In the genomic region with DNA sequence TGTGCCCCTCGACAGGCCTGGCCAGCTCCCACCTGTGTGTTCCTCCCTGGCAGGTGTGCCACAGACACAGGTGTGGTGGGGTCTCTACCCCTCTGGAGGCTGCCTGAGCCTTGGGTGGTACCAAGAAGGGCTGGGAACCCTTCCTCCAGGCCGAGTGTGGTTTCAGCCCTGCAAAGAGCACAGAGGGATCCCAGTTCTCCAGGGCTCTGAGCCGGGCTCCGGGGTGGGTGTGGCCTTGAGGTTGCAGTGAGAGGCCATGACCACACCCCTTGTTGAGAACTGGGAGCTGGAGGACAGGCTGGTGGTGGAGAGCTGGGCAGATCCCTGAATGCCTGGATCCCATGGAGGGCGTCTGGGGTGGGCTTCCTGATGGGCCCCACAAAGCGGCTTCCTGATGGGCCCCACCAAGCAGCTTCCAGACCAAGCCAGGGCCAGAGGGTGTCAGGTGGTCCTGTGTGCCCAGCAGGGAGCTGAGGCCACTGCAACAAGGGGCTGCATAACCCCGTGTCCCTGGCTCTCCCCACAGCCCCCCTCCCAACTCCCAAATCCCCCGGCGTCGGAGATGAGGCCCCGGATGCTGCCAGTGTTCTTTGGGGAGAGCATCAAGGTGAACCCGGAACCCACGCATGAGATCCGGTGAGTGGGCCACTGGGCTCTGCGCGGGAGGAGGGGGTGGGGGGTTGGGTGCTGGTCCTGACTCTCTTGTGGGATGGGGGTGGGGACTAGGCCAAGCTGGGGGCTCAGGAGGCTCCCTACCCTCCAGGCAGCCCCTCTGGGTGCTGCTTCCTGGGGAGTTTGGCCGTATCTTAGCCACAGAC, we compare ENCODE assay signal across 31 cellular contexts. TPM values are rescaled to one million over a fixed set of nuclear protein-coding genes. Genes with fewer than 3 reads are reported as not detected.
DNase-seq lines count a peak whose midpoint lies in the region; ATAC-seq and TF ChIP-seq lines count a peak whose summit lies in the region.
"Had no signal": no experiment of that assay in that cellular context is flagged by ENCODE, and none has a peak within 500 bp of the region (broad histone marks: within the 10 kb centered on the region; RNA-seq: fewer than 3 reads in every experiment).

No MANE protein-coding gene starts in this region.

- H3K27ac ChIP-seq in A673 (ENCODE audit: low read depth, low read length, poor library complexity, severe bottlenecking), result no peak overlapping the region
- H3K27ac ChIP-seq: adrenal gland, GM23248, hepatocyte, HL-60, left ventricle myocardium inferior, ovary, SK-N-MC, testis had no signal

- DNase-seq in A673 (ENCODE audit: low spot score), result peak; percentile 46
- DNase-seq in ELF-1 (ENCODE audit: low read depth, low spot score), result peak; percentile 34
- DNase-seq in NCI-H226, result peak; percentile 29
- peak; percentile 59 for DNase-seq in iPS-NIHi7 (ENCODE audit: extremely low spot score)
- no peak for DNase-seq in NCI-H1694 (lab: John Stamatoyannopoulos, UW)
- DNase-seq in activated CD8-positive, alpha-beta memory T cell treated with anti-CD3 and anti-CD28 coated beads, Interleukin-2, amount 50 U/mL, for 4 hours, result no peak
- no peak for DNase-seq in ureter (ENCODE audit: low spot score)
- DNase-seq: activated CD4-positive, alpha-beta T cell treated with anti-CD3 and anti-CD28 coated beads for 4 hours; activated naive CD4-positive, alpha-beta T cell; activated T-cell treated with anti-CD3 and anti-CD28 coated beads, Interleukin-2, amount 50 U/mL, for 4 hours; adrenal gland; DMS153; effector memory CD4-positive, alpha-beta T cell; foreskin melanocyte; GM23248; left ventricle myocardium inferior; natural killer cell; NCI-H2107; NCI-H524 treated with DMSO at 0.1 percent for 48 hours; ovary; RPMI8226; stimulated activated CD4-positive, alpha-beta T cell treated with anti-CD3 and anti-CD28 coated beads, Interleukin-12 subunit alpha, Interleukin-12 subunit beta, amount 100 ng/mL, for 4 hours; stimulated activated CD4-positive, alpha-beta T cell treated with anti-CD3 and anti-CD28 coated beads, Interleukin-4, amount 100 ng/mL, for 24 hours; stimulated activated naive B cell treated with anti-CD40 and anti-IgM and Interleukin-4, amounts not matched to agents 10 μg/mL and 1 μg/mL and 100 μg/mL, for 72 hours; T-helper 2 cell; testis had no signal

- POLR2A ChIA-PET in A673 (lab: Charles Lee; ENCODE audit: low non-redundant PET), result no interaction called here

- H3K36me3 ChIP-seq in A673 (ENCODE audit: insufficient read depth, low read length, poor library complexity, severe bottlenecking), result no peaks in the 10 kb centered on the region
- H3K36me3 ChIP-seq: adrenal gland, left ventricle myocardium inferior, ovary had no signal

- no peaks in the 10 kb centered on the region for H3K4me1 ChIP-seq in A673 (ENCODE audit: insufficient read depth, low read length, poor library complexity, severe bottlenecking)
- H3K4me1 ChIP-seq: adrenal gland, left ventricle myocardium inferior, testis had no signal

- no peak overlapping the region for H3K4me3 ChIP-seq in A673 (ENCODE audit: low read depth, low read length, poor library complexity, severe bottlenecking)
- H3K4me3 ChIP-seq: adrenal gland, GM23248, hepatocyte, left ventricle myocardium inferior, ovary, SK-N-MC, testis had no signal

- CTCF ChIA-PET in A673 (lab: Charles Lee), result interaction anchor here (0.6 kb wide), 1 partner anchor 550 kb away, joined by 3 read pairs; no protein-coding TSS in a partner anchor

- no peaks in the 10 kb centered on the region for H3K9me3 ChIP-seq in A673 (ENCODE audit: low read depth, low read length, poor library complexity, severe bottlenecking)
- H3K9me3 ChIP-seq: adrenal gland, left ventricle myocardium inferior, ovary, testis had no signal

- no TSS peak for BruUV-seq in A673 (replicated peaks; lab: Mats Ljungman, UMichigan)

- H3K27me3 ChIP-seq in A673 (replicated peaks; ENCODE audit: insufficient read depth, low read depth, low read length, poor library complexity), result no peaks in the 10 kb centered on the region
- H3K27me3 ChIP-seq: adrenal gland, hepatocyte, ovary, testis had no signal

- TF ChIP-seq CTCF in A673 (conservative IDR thresholded peaks at IDR 0.05; ENCODE audit: low read depth, low read length), result no peak

- ATAC-seq in HG03097 (IDR thresholded peaks at IDR 0.05; ENCODE audit: low FRiP score, unreplicated experiment), result no peak
- ATAC-seq: activated T-cell treated with anti-CD3 and anti-CD28 coated beads, Interleukin-2, amount 50 U/mL, for 4 hours; natural killer cell; stimulated activated naive B cell treated with anti-CD40 and anti-IgM and Interleukin-4, amounts not matched to agents 10 μg/mL and 1 μg/mL and 100 μg/mL, for 72 hours had no signal

- intact Hi-C loops in A673 (cut with micrococcal nuclease; ENCODE audit: unreplicated experiment), result no loop called here

RNA-seq across cellular contexts. Expression of gene RFLNA, which starts 16.6 kb away (rescaled TPM):
- 0.63 and 1.1 TPM in 2 replicates for total RNA-seq in A673 (2021)
- 1.1 TPM for total RNA-seq in ureter
- total RNA-seq: activated CD8-positive, alpha-beta memory T cell treated with anti-CD3 and anti-CD28 coated beads for 36 hours; activated T-cell treated with anti-CD3 and anti-CD28 coated beads, Interleukin-2, amount 50 U/mL, for 4 hours had no signal

Comparison
In these comparisons a context has a peak if more than half of its experiments do, and no peak if none do; other contexts are left out.
1. DNase-seq: peak in A673 (single experiment), ELF-1 (single experiment), NCI-H226 (single experiment) and iPS-NIHi7 (single experiment); none in NCI-H1694 (single experiment), activated CD8-positive, alpha-beta memory T cell treated with anti-CD3 and anti-CD28 coated beads, Interleukin-2, amount 50 U/mL, for 4 hours (single experiment) and ureter (single experiment).